In the genomic region with DNA sequence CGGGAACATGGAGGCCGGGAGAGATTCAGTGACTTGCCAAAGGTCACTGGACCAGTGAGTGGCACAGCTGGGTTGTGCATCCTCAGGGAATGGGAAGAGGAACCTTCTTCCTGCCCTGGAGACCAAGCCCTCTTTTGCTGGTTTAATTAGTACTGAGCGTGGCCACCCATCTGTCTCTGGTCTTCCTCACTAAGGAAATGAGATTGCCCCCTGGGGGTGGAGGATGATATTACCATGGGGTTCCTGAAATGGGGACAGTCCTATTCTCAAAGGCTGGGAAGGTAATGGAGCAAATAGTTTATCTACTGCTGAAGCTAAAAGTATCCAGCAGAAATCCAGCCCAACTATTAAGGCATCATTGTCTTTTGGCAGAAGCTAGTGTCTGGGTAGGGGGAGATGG, we compare ENCODE assay signal across 9 cellular contexts.
DNase-seq lines count a peak whose midpoint lies in the region; ATAC-seq and TF ChIP-seq lines count a peak whose summit lies in the region.
"Had no signal": no experiment of that assay in that cellular context is flagged by ENCODE, and none has a peak within 500 bp of the region (broad histone marks: within the 10 kb centered on the region; RNA-seq: fewer than 3 reads in every experiment).

No MANE protein-coding gene starts in this region.

- no peaks in the 10 kb centered on the region for H3K36me3 ChIP-seq in esophagus muscularis mucosa

- no peaks in the 10 kb centered on the region for H3K27me3 ChIP-seq in esophagus muscularis mucosa

- WGBS in esophagus muscularis mucosa: 78% methylated on average over 3 of the region's 3 CpGs

- H3K4me1 ChIP-seq in esophagus muscularis mucosa: peaks cover 0 to under 1% (median under 1%) of the 10 kb centered on the region in 4 donors

- TF ChIP-seq CTCF in NB4 (IDR thresholded peaks at IDR 0.05; ENCODE audit: low read depth, low read length): peak; percentile 67
- peak in 2 of 3 experiments; percentile 24 to 47 for TF ChIP-seq CTCF in esophagus muscularis mucosa (IDR thresholded peaks at IDR 0.05)

- intact Hi-C loops in esophagus muscularis mucosa (cut with DNase I): no loop called here

- TF ChIP-seq POLR2A in NB4 (IDR thresholded peaks at IDR 0.05; ENCODE audit: extremely low read depth, insufficient read length) (no peak), esophagus muscularis mucosa (IDR thresholded peaks at IDR 0.05; ENCODE audit: low read depth) (no peak)

- DNase-seq in SKM-1 treated with dmso at 0.1 percent for 144 hours (lab: John Stamatoyannopoulos, UW; ENCODE audit: unreplicated experiment): peak; percentile 25
- DNase-seq in SKM-1 (lab: John Stamatoyannopoulos, UW; ENCODE audit: unreplicated experiment): no peak
- peak; percentile 43 for DNase-seq in NB4 (ENCODE audit: low read depth)
- no peak for DNase-seq in esophagus muscularis mucosa (ENCODE audit: extremely low spot score)
- peak; percentile 16 for DNase-seq in stimulated activated CD4-positive, alpha-beta T cell treated with anti-CD3 and anti-CD28 coated beads, Interleukin-1b, Interleukin-23, amount 100 ng/mL, for 48 hours
- no peak for DNase-seq in NCI-H1105 (lab: John Stamatoyannopoulos, UW)
- DNase-seq: left ventricle myocardium superior had no signal

- ATAC-seq in GM21825 (IDR thresholded peaks at IDR 0.05; ENCODE audit: unreplicated experiment): no peak
- no peak for ATAC-seq in HG02798 (IDR thresholded peaks at IDR 0.05; ENCODE audit: poor library complexity, unreplicated experiment)
- ATAC-seq: left ventricle myocardium superior had no signal

- TF ChIP-seq EP300 in esophagus muscularis mucosa (IDR thresholded peaks at IDR 0.05): no peak

- H3K4me3 ChIP-seq in NB4 (ENCODE audit: low read depth, low read length) (no peak overlapping the region), esophagus muscularis mucosa (no peak overlapping the region)

- no peak overlapping the region for H3K27ac ChIP-seq in esophagus muscularis mucosa (replicated peaks in 1 of 4)

- H3K9me3 ChIP-seq in esophagus muscularis mucosa: peaks cover 0 to 5% (median 0%) of the 10 kb centered on the region in 4 donors

Comparison
In these comparisons a context has a peak if more than half of its experiments do, and no peak if none do; other contexts are left out.
1. DNase-seq: peak in SKM-1 treated with dmso at 0.1 percent for 144 hours (single experiment), NB4 (single experiment) and stimulated activated CD4-positive, alpha-beta T cell treated with anti-CD3 and anti-CD28 coated beads, Interleukin-1b, Interleukin-23, amount 100 ng/mL, for 48 hours (single experiment); none in SKM-1 (single experiment), esophagus muscularis mucosa (single experiment) and NCI-H1105 (single experiment).